Comparison of ENCODE assay signal across 8 cellular contexts in genomic region chrX:123860983-123861382, GRCh38. TPM values are rescaled to one million over a fixed set of nuclear protein-coding genes. Genes with fewer than 3 reads are reported as not detected.
DNase-seq lines count a peak whose midpoint lies in the region; ATAC-seq and TF ChIP-seq lines count a peak whose summit lies in the region.

No MANE protein-coding gene starts in this region.

- H3K4me3 Mint-ChIP-seq in activated naive CD8-positive, alpha-beta T cell treated with anti-CD3 and anti-CD28 coated beads, Interleukin-2, amount 10 ng/mL, durations not matched to agents 7 days and 5 days: peak overlapping the region; percentile 92

- peak; percentile 12 for DNase-seq in BE2C
- peak; percentile 44 for DNase-seq in KBM-7
- no peak for DNase-seq in activated naive CD8-positive, alpha-beta T cell treated with anti-CD3 and anti-CD28 coated beads, Interleukin-2, amount 10 ng/mL, durations not matched to agents 7 days and 5 days
- peak; percentile 30 for DNase-seq in iris pigment epithelial cell (ENCODE audit: low read depth)
- no peak for DNase-seq in COLO668 (lab: John Stamatoyannopoulos, UW; ENCODE audit: unreplicated experiment)

- H3K4me3 ChIP-seq in BE2C (ENCODE audit: low read depth, low read length) (peak overlapping the region; percentile 77), subcutaneous abdominal adipose tissue (ENCODE audit: low read depth in 1 of 5, low read length in 5 of 5) (peak overlapping the region; percentile 71 to 78 (median 73))

- H3K9ac ChIP-seq in subcutaneous abdominal adipose tissue (ENCODE audit: low read length in 5 of 5): peak overlapping the region in 4 of 5 donors; percentile 16 to 87 (median 74)

- in situ Hi-C loops in KBM-7 (cut with MboI; ENCODE audit: low pct_unique_long_range_greater_than_20kb, low sequenced_read_pairs): no loop called here

- H3K9me3 ChIP-seq in BE2C: no peaks in the 10 kb centered on the region
- no peaks in the 10 kb centered on the region for H3K9me3 ChIP-seq in subcutaneous abdominal adipose tissue (ENCODE audit: control insufficient read depth in 5 of 5, low read length in 5 of 5)

- POLR2A ChIA-PET in activated naive CD8-positive, alpha-beta T cell treated with anti-CD3 and anti-CD28 coated beads, Interleukin-2, amount 10 ng/mL, durations not matched to agents 7 days and 5 days (lab: Charles Lee): interaction anchor here (0.6 to 1.6 kb wide), 5 partner anchors 8 to 102 kb away, joined by 3 to 5 read pairs (median 3); no protein-coding TSS in a partner anchor

- H3K9me3 Mint-ChIP-seq in activated naive CD8-positive, alpha-beta T cell treated with anti-CD3 and anti-CD28 coated beads, Interleukin-2, amount 10 ng/mL, durations not matched to agents 7 days and 5 days: no peaks in the 10 kb centered on the region

- peak overlapping the region; percentile 93 for H3K27ac Mint-ChIP-seq in activated naive CD8-positive, alpha-beta T cell treated with anti-CD3 and anti-CD28 coated beads, Interleukin-2, amount 10 ng/mL, durations not matched to agents 7 days and 5 days

- TF ChIP-seq CTCF in BE2C (IDR thresholded peaks at IDR 0.05; ENCODE audit: low read depth, low read length): no peak

- peaks cover 7% of the 10 kb centered on the region for H3K4me1 Mint-ChIP-seq in activated naive CD8-positive, alpha-beta T cell treated with anti-CD3 and anti-CD28 coated beads, Interleukin-2, amount 10 ng/mL, durations not matched to agents 7 days and 5 days

- peak overlapping the region; percentile 96 for H3K27ac ChIP-seq in subcutaneous abdominal adipose tissue (ENCODE audit: low read depth, low read length)

- H3K27me3 ChIP-seq in BE2C: no peaks in the 10 kb centered on the region
- no peaks in the 10 kb centered on the region for H3K27me3 ChIP-seq in subcutaneous abdominal adipose tissue (ENCODE audit: control insufficient read depth in 5 of 5, insufficient read depth in 4 of 5, low read length in 5 of 5)

- H3K36me3 Mint-ChIP-seq in activated naive CD8-positive, alpha-beta T cell treated with anti-CD3 and anti-CD28 coated beads, Interleukin-2, amount 10 ng/mL, durations not matched to agents 7 days and 5 days: peaks cover 2% of the 10 kb centered on the region

- H3K4me1 ChIP-seq in BE2C (peaks cover 3% of the 10 kb centered on the region; the same call in 1 of the 2 replicates), subcutaneous abdominal adipose tissue (ENCODE audit: control insufficient read depth in 5 of 5, insufficient read depth in 5 of 5, low read length in 5 of 5) (peaks cover 2 to 13% (median 10%) of the 10 kb centered on the region in 5 donors)

- no peak for ATAC-seq in activated naive CD8-positive, alpha-beta T cell treated with anti-CD3 and anti-CD28 coated beads, Interleukin-2, amount 10 ng/mL, durations not matched to agents 7 days and 5 days (ENCODE audit: low read depth)
- ATAC-seq in HG03520 (IDR thresholded peaks at IDR 0.05; ENCODE audit: unreplicated experiment): no peak
- ATAC-seq in HG03565 (IDR thresholded peaks at IDR 0.05; ENCODE audit: unreplicated experiment): no peak

- H3K36me3 ChIP-seq in BE2C (no peaks in the 10 kb centered on the region), subcutaneous abdominal adipose tissue (ENCODE audit: control insufficient read depth in 5 of 5, insufficient read depth in 5 of 5, low read length in 5 of 5) (no peaks in the 10 kb centered on the region)

- no peaks in the 10 kb centered on the region for H3K27me3 Mint-ChIP-seq in activated naive CD8-positive, alpha-beta T cell treated with anti-CD3 and anti-CD28 coated beads, Interleukin-2, amount 10 ng/mL, durations not matched to agents 7 days and 5 days

RNA-seq across cellular contexts. Expression of gene XIAP, which starts 1.1 kb away (rescaled TPM):
- 13.3 TPM for polyA plus RNA-seq in BE2C (2012; ENCODE audit: insufficient read depth, insufficient read length, low read depth)
- 10 to 100 TPM; 35.5 to 46.4 TPM for total RNA-seq in activated naive CD8-positive, alpha-beta T cell treated with anti-CD3 and anti-CD28 coated beads, Interleukin-2, amount 10 ng/mL, durations not matched to agents 7 days and 5 days

Comparison
In these comparisons a context has a peak if more than half of its experiments do, and no peak if none do; other contexts are left out.
1. DNase-seq: peak in BE2C (single experiment), KBM-7 (single experiment) and iris pigment epithelial cell (single experiment); none in activated naive CD8-positive, alpha-beta T cell treated with anti-CD3 and anti-CD28 coated beads, Interleukin-2, amount 10 ng/mL, durations not matched to agents 7 days and 5 days (single experiment) and COLO668 (single experiment).